Comparison of ENCODE assay signal across 12 cellular contexts in genomic region chr3:122414391-122414790, GRCh38. TPM values are rescaled to one million over a fixed set of nuclear protein-coding genes. Genes with fewer than 3 reads are reported as not detected.
DNase-seq lines count a peak whose midpoint lies in the region; ATAC-seq, FAIRE-seq and TF ChIP-seq lines count a peak whose summit lies in the region.
"Had no signal": no experiment of that assay in that cellular context is flagged by ENCODE, and none has a peak within 500 bp of the region (broad histone marks: within the 10 kb centered on the region; RNA-seq: fewer than 3 reads in every experiment).

No MANE protein-coding gene starts in this region.

- no peak for FAIRE-seq in A549 (lab: Jason Lieb, UNC)
- FAIRE-seq: H54, small intestine had no signal

- H3K4me2 ChIP-seq in A549 = peak overlapping the region; percentile 95

- H3K27me3 Mint-ChIP-seq in activated CD4-positive, alpha-beta memory T cell treated with anti-CD3 and anti-CD28 coated beads, Interleukin-2, amount 10 ng/mL, durations not matched to agents 7 days and 5 days = no peaks in the 10 kb centered on the region
- peaks cover 8% of the 10 kb centered on the region for H3K27me3 Mint-ChIP-seq in glutamatergic neuron (ENCODE audit: unreplicated experiment)

- H3K4me1 ChIP-seq in A549 (peaks cover 21% of the 10 kb centered on the region), left lung (peaks cover 23 to 42% of the 10 kb centered on the region in 2 donors), tibial artery (peaks cover 0 to 39% (median 24%) of the 10 kb centered on the region in 4 donors)

- POLR2A ChIA-PET in A549 (lab: Yijun Ruan, JAX) = no interaction called here
- POLR2A ChIA-PET in activated CD4-positive, alpha-beta memory T cell treated with anti-CD3 and anti-CD28 coated beads, Interleukin-2, amount 10 ng/mL, durations not matched to agents 7 days and 5 days (lab: Charles Lee) = interaction anchor here (1.0 to 2.7 kb wide), 4 partner anchors 30 to 150 kb away, joined by 3 to 29 read pairs (median 14); partner anchors contain the start of genes DTX3L, KPNA1 and PARP9

- no peak for TF ChIP-seq POLR2A in A549 (IDR thresholded peaks at IDR 0.05; ENCODE audit: low read length)

- ATAC-seq in A549 (no peak), left lung (no peak)

- DNase-seq in A549 (ENCODE audit: low read depth in 1 of 2, low spot score in 1 of 2) (no peak), GM06990 (ENCODE audit: extremely low read depth, insufficient read length) (no peak), glutamatergic neuron (no peak), dermis blood vessel endothelial cell (no peak), foreskin melanocyte (no peak), left lung (no peak), tibial artery (no peak)
- DNase-seq in activated CD4-positive, alpha-beta memory T cell treated with anti-CD3 and anti-CD28 coated beads, Interleukin-2, amount 10 ng/mL, durations not matched to agents 7 days and 5 days = no peak
- DNase-seq: activated CD4-positive, CD25-positive, alpha-beta regulatory T cell; adrenal gland; small intestine had no signal

- H3K4me3 ChIP-seq in A549 = no peak overlapping the region
- H3K4me3 ChIP-seq in GM06990 (replicated peaks; ENCODE audit: low read depth, low read length) = peak overlapping the region; percentile 71; the same call in 1 of the 2 replicates
- no peak overlapping the region for H3K4me3 ChIP-seq in left lung
- H3K4me3 ChIP-seq in tibial artery = no peak overlapping the region

- no peaks in the 10 kb centered on the region for H3K9me3 Mint-ChIP-seq in activated CD4-positive, alpha-beta memory T cell treated with anti-CD3 and anti-CD28 coated beads, Interleukin-2, amount 10 ng/mL, durations not matched to agents 7 days and 5 days
- peaks cover 6% of the 10 kb centered on the region for H3K9me3 Mint-ChIP-seq in glutamatergic neuron (ENCODE audit: unreplicated experiment)

- H3K27ac ChIP-seq in A549 = no peak overlapping the region
- no peak overlapping the region for H3K27ac ChIP-seq in left lung
- H3K27ac ChIP-seq in tibial artery = peak overlapping the region in 1 of 2 donors; percentile 89

- no peak overlapping the region for H3K27ac Mint-ChIP-seq in activated CD4-positive, alpha-beta memory T cell treated with anti-CD3 and anti-CD28 coated beads, Interleukin-2, amount 10 ng/mL, durations not matched to agents 7 days and 5 days
- H3K27ac Mint-ChIP-seq in glutamatergic neuron (ENCODE audit: unreplicated experiment) = no peak overlapping the region

- peaks cover 55% of the 10 kb centered on the region for H3K4me1 Mint-ChIP-seq in activated CD4-positive, alpha-beta memory T cell treated with anti-CD3 and anti-CD28 coated beads, Interleukin-2, amount 10 ng/mL, durations not matched to agents 7 days and 5 days
- peaks cover 7% of the 10 kb centered on the region for H3K4me1 Mint-ChIP-seq in glutamatergic neuron (ENCODE audit: low read depth, unreplicated experiment)

- H3K9me3 ChIP-seq in A549 (no peaks in the 10 kb centered on the region), left lung (no peaks in the 10 kb centered on the region), tibial artery (no peaks in the 10 kb centered on the region)
- H3K9me3 ChIP-seq: adrenal gland had no signal

- peak overlapping the region; percentile 86 for H3K4me3 Mint-ChIP-seq in activated CD4-positive, alpha-beta memory T cell treated with anti-CD3 and anti-CD28 coated beads, Interleukin-2, amount 10 ng/mL, durations not matched to agents 7 days and 5 days
- H3K4me3 Mint-ChIP-seq in glutamatergic neuron (ENCODE audit: unreplicated experiment) = peak overlapping the region; percentile 97

- WGBS in A549 (ENCODE audit: missing lambda C conversion rate) = 95% methylated on average over 3 of the region's 3 CpGs

- H3K27me3 ChIP-seq in GM06990 (replicated peaks; ENCODE audit: control insufficient read depth, insufficient read depth, low read length) = no peaks in the 10 kb centered on the region
- H3K27me3 ChIP-seq in left lung = no peaks in the 10 kb centered on the region
- H3K27me3 ChIP-seq in tibial artery = no peaks in the 10 kb centered on the region
- H3K27me3 ChIP-seq: adrenal gland had no signal

- no peak for TF ChIP-seq EP300 in A549 (IDR thresholded peaks at IDR 0.05)

- H3K36me3 ChIP-seq in GM06990 (ENCODE audit: control insufficient read depth, insufficient read depth, low read length) = peaks cover 3% of the 10 kb centered on the region
- peaks cover 0 to 14% of the 10 kb centered on the region in 2 donors for H3K36me3 ChIP-seq in left lung
- peaks cover 0 to 26% (median 18%) of the 10 kb centered on the region in 3 donors for H3K36me3 ChIP-seq in tibial artery

- peaks cover 28% of the 10 kb centered on the region for H3K36me3 Mint-ChIP-seq in activated CD4-positive, alpha-beta memory T cell treated with anti-CD3 and anti-CD28 coated beads, Interleukin-2, amount 10 ng/mL, durations not matched to agents 7 days and 5 days (ENCODE audit: low read depth)
- H3K36me3 Mint-ChIP-seq in glutamatergic neuron (ENCODE audit: unreplicated experiment) = peaks cover 3% of the 10 kb centered on the region

- CTCF ChIA-PET in A549 (lab: Yijun Ruan, JAX) = interaction anchor here (0.8 to 1.0 kb wide), 2 partner anchors 21 to 30 kb away, joined by 3 read pairs; partner anchors contain the start of gene FAM162A
- CTCF ChIA-PET in activated CD4-positive, alpha-beta memory T cell treated with anti-CD3 and anti-CD28 coated beads, Interleukin-2, amount 10 ng/mL, durations not matched to agents 7 days and 5 days (lab: Charles Lee) = no interaction called here

- intact Hi-C loops in left lung (cut with DNase I) (no loop called here), tibial artery (cut with DNase I; ENCODE audit: low total_unique reads) (no loop called here)

- TF ChIP-seq CTCF in A549 (IDR thresholded peaks at IDR 0.05) = no peak
- no peak for TF ChIP-seq CTCF in GM06990 (IDR thresholded peaks at IDR 0.05; ENCODE audit: insufficient read depth, low read length, poor library complexity, severe bottlenecking)
- TF ChIP-seq CTCF in glutamatergic neuron (IDR thresholded peaks at IDR 0.05; ENCODE audit: partially characterized antibody, unreplicated experiment) = no peak
- no peak for TF ChIP-seq CTCF in left lung (IDR thresholded peaks at IDR 0.05)
- no peak for TF ChIP-seq CTCF in tibial artery (IDR thresholded peaks at IDR 0.05)

- no peak for TF ChIP-seq RAD21 in A549 (conservative IDR thresholded peaks at IDR 0.05 in 1 of 2, IDR thresholded peaks at IDR 0.05 in 1 of 2)

TF ChIP-seq in A549, 52 proteins besides CTCF, POLR2A, EP300 and RAD21 (continues in another document):
- TF ChIP-seq E2F6 (IDR thresholded peaks at IDR 0.05; ENCODE audit: borderline replicate concordance, low read depth) = no peak
- no peak for TF ChIP-seq MAFK (IDR thresholded peaks at IDR 0.05; ENCODE audit: partially characterized antibody)
- no peak for TF ChIP-seq POLR2AphosphoS2 (conservative IDR thresholded peaks at IDR 0.05; ENCODE audit: low read length)
- no peak for TF ChIP-seq FOXS1 (CRISPR knock-in tag; IDR thresholded peaks at IDR 0.05)
- no peak for TF ChIP-seq ELK1 (IDR thresholded peaks at IDR 0.05; ENCODE audit: low read depth, low read length)

RNA-seq across cellular contexts. Expression of gene WDR5B, which starts 1.5 kb away (rescaled TPM):
- polyA plus RNA-seq in A549 (2011; rRNA removed) (9.0 and 10.2 TPM in 2 replicates), A549 (2017; fragmentation: RNase III; extraction: RNeasy Plus Mini Kit Qiagen cat#74134 plus additional on column Dnase treatment) (5.1 to 5.9 TPM (median 5.9 TPM) in 3 replicates)
- 1.4 and 1.8 TPM in 2 replicates for polyA plus RNA-seq in A549 (2012; cell fraction: cytosol; rRNA removed)
- polyA plus RNA-seq in A549 (2012; cell fraction: nucleus; rRNA removed) = 0.62 and 1.1 TPM in 2 replicates
- polyA minus RNA-seq in A549 (2011; rRNA and poly(A)+ RNA removed) = 4.1 and 4.6 TPM in 2 replicates
- total RNA-seq in activated CD4-positive, alpha-beta memory T cell treated with anti-CD3 and anti-CD28 coated beads, Interleukin-2, amount 10 ng/mL, durations not matched to agents 7 days and 5 days = 1 to 10 TPM; 5.5 to 5.7 TPM
- total RNA-seq in glutamatergic neuron (ENCODE audit: unreplicated experiment) (3.4 TPM), dermis blood vessel endothelial cell (4.6 and 4.8 TPM in 2 replicates), left lung (1 to 10 TPM; 5.5 to 6.4 TPM)

RNA-seq across cellular contexts. Expression of gene FAM162A, which starts 30.4 kb away (rescaled TPM):
- polyA plus RNA-seq in A549 (2011; rRNA removed) = 61.1 and 64.8 TPM in 2 replicates
- 20.6 and 27.1 TPM in 2 replicates for polyA plus RNA-seq in A549 (2012; cell fraction: cytosol; rRNA removed)
- 8.3 and 9.6 TPM in 2 replicates for polyA plus RNA-seq in A549 (2012; cell fraction: nucleus; rRNA removed)
- 40.7 to 43.5 TPM (median 41.8 TPM) in 3 replicates for polyA plus RNA-seq in A549 (2017; fragmentation: RNase III; extraction: RNeasy Plus Mini Kit Qiagen cat#74134 plus additional on column Dnase treatment)
- polyA minus RNA-seq in A549 (2011; rRNA and poly(A)+ RNA removed) = 4.3 and 6.5 TPM in 2 replicates
- total RNA-seq in activated CD4-positive, alpha-beta memory T cell treated with anti-CD3 and anti-CD28 coated beads, Interleukin-2, amount 10 ng/mL, durations not matched to agents 7 days and 5 days = 10 to 100 TPM; 74.5 to 77.5 TPM
- 12.7 TPM for total RNA-seq in glutamatergic neuron (ENCODE audit: unreplicated experiment)
- 5.3 and 16.5 TPM in 2 replicates for total RNA-seq in dermis blood vessel endothelial cell
- 10 to 100 TPM; 30.2 to 30.5 TPM for total RNA-seq in left lung

RNA-seq across cellular contexts. Expression of gene MIX23, which starts 31.4 kb away (rescaled TPM):
- polyA plus RNA-seq in A549 (2011; rRNA removed) (31.3 and 51.6 TPM in 2 replicates), A549 (2017; fragmentation: RNase III; extraction: RNeasy Plus Mini Kit Qiagen cat#74134 plus additional on column Dnase treatment) (48.1 to 62.5 TPM (median 54.1 TPM) in 3 replicates)
- 14.9 and 16.8 TPM in 2 replicates for polyA plus RNA-seq in A549 (2012; cell fraction: cytosol; rRNA removed)
- 3.2 and 5.6 TPM in 2 replicates for polyA plus RNA-seq in A549 (2012; cell fraction: nucleus; rRNA removed)
- polyA minus RNA-seq in A549 (2011; rRNA and poly(A)+ RNA removed) = 6.2 and 8.1 TPM in 2 replicates
- 10 to 100 TPM; 29.0 to 35.1 TPM for total RNA-seq in activated CD4-positive, alpha-beta memory T cell treated with anti-CD3 and anti-CD28 coated beads, Interleukin-2, amount 10 ng/mL, durations not matched to agents 7 days and 5 days
- total RNA-seq in glutamatergic neuron (ENCODE audit: unreplicated experiment) (20.2 TPM), dermis blood vessel endothelial cell (30.6 and 36.8 TPM in 2 replicates), left lung (10 to 100 TPM; 24.2 to 24.4 TPM)
